14 cellular contexts compared by ENCODE assay signal in the genomic region with DNA sequence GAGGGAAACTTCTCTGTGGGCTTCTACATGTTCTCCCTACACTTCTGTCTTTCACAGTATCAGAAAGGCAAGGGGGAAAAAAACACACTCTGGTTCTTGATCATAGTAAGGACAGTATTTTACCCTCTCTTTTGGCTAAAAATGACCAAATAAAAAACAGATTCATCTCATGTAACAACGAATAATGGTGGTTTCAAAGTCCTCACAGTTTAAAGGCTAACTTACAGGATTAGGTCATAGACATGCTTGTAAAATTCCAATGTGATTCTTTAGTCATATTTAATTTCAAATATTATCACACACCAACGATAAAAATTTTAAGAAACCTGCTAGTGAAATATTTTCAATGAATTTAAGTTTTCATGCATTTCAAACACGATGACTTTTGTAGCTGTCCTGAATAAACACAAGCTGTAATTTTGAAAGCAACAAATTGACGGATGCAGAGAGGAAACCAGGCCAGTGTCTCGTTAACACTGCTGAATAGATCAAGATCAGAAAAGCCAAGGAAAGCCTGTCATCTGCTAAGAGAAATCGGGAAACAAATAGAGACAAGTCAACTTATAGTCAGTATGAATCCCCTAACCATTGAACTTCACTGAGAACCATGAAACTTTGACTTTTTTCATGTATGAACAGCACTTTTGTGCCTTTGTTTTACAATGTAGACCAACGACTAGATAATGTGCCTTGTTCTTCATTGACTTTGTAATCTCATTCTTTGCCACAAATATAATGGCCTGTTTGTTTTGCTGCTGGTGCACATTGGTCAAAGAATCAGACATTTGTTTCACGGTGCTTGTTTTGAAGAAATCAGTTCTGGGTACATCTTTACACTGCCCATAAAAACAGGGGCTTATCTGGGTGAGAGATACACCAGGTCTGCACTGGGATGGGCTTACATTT. TPM values are rescaled to one million over a fixed set of nuclear protein-coding genes. Genes with fewer than 3 reads are reported as not detected.
A peak's percentile ranks its signal among the peaks of the same experiment; 100 is the strongest.
DNase-seq lines count a peak whose midpoint lies in the region; ATAC-seq and TF ChIP-seq lines count a peak whose summit lies in the region.
"Had no signal": no experiment of that assay in that cellular context is flagged by ENCODE, and none has a peak within 500 bp of the region (broad histone marks: within the 10 kb centered on the region; RNA-seq: fewer than 3 reads in every experiment).

No MANE protein-coding gene starts in this region.

- CTCF ChIA-PET in HEK293T (lab: Yijun Ruan, JAX) = no interaction called here
- CTCF ChIA-PET in OCI-LY7 (lab: Charles Lee; ENCODE audit: unreplicated experiment) = no interaction called here

- H3K4me3 ChIP-seq in OCI-LY7 (ENCODE audit: low read depth, low read length, poor library complexity, severe bottlenecking) = no peak overlapping the region
- H3K4me3 ChIP-seq: skin epidermis had no signal

- peaks cover 87% of the 10 kb centered on the region for H3K4me1 Mint-ChIP-seq in chondrocyte (ENCODE audit: low read depth)

- no peak overlapping the region for H3K4me2 ChIP-seq in OCI-LY7 (ENCODE audit: low read length)

- DNase-seq in HT-29 (ENCODE audit: low spot score) (peak; percentile 50), chondrocyte (ENCODE audit: low spot score) (no peak), medulla oblongata (ENCODE audit: extremely low spot score) (peak; percentile 95), superior temporal gyrus (ENCODE audit: extremely low spot score) (peak; percentile 97), GM19240 (ENCODE audit: insufficient read length, low spot score) (no peak), HEK293T (ENCODE audit: extremely low spot score) (no peak), OCI-LY7 (ENCODE audit: low spot score) (no peak)
- DNase-seq: activated CD4-positive, alpha-beta T cell treated with anti-CD3 and anti-CD28 coated beads, Interleukin-2, amount 50 U/mL, for 4 hours; activated naive CD8-positive, alpha-beta T cell treated with anti-CD3 and anti-CD28 coated beads, Interleukin-2, amount 10 ng/mL, durations not matched to agents 7 days and 5 days; HCEC 1CT; islet precursor cell; NCI-H524 treated with DMSO at 0.1 percent for 48 hours had no signal

- H3K9me2 ChIP-seq in OCI-LY7 (ENCODE audit: insufficient read depth, low read length) = no peaks in the 10 kb centered on the region

- H3K9me3 ChIP-seq in OCI-LY7 (ENCODE audit: low read length) = no peaks in the 10 kb centered on the region

- no peaks in the 10 kb centered on the region for H3K4me1 ChIP-seq in OCI-LY7 (ENCODE audit: insufficient read depth, low read length, poor library complexity, severe bottlenecking)

- H3K36me3 Mint-ChIP-seq in chondrocyte (ENCODE audit: low read depth) = no peaks in the 10 kb centered on the region
- H3K36me3 Mint-ChIP-seq: activated naive CD8-positive, alpha-beta T cell treated with anti-CD3 and anti-CD28 coated beads, Interleukin-2, amount 10 ng/mL, durations not matched to agents 7 days and 5 days had no signal

- POLR2A ChIA-PET in HEK293T (lab: Yijun Ruan, JAX) = no interaction called here
- POLR2A ChIA-PET in OCI-LY7 (lab: Charles Lee) = no interaction called here

- no peaks in the 10 kb centered on the region for H4K20me1 ChIP-seq in OCI-LY7 (ENCODE audit: insufficient read depth, low read length)

- H3K36me3 ChIP-seq in OCI-LY7 (ENCODE audit: insufficient read depth, low read length) = no peaks in the 10 kb centered on the region

- BruUV-seq in OCI-LY7 (replicated peaks; lab: Mats Ljungman, UMichigan) = no TSS peak

- no peak for ATAC-seq in GM19351 (IDR thresholded peaks at IDR 0.05; ENCODE audit: unreplicated experiment)

- no peaks in the 10 kb centered on the region for H3K79me2 ChIP-seq in OCI-LY7 (ENCODE audit: insufficient read depth, low read depth, low read length)

- no peaks in the 10 kb centered on the region for H3K9me3 Mint-ChIP-seq in chondrocyte (ENCODE audit: low read depth)
- H3K9me3 Mint-ChIP-seq: activated naive CD8-positive, alpha-beta T cell treated with anti-CD3 and anti-CD28 coated beads, Interleukin-2, amount 10 ng/mL, durations not matched to agents 7 days and 5 days had no signal

- H3K27ac Mint-ChIP-seq in chondrocyte (ENCODE audit: unreplicated experiment) = peak overlapping the region; percentile 83
- H3K27ac Mint-ChIP-seq: activated naive CD8-positive, alpha-beta T cell treated with anti-CD3 and anti-CD28 coated beads, Interleukin-2, amount 10 ng/mL, durations not matched to agents 7 days and 5 days had no signal

- intact Hi-C loops in OCI-LY7 (cut with micrococcal nuclease; ENCODE audit: unreplicated experiment) = no loop called here

- H3K27me3 Mint-ChIP-seq in chondrocyte (ENCODE audit: low read depth) = no peaks in the 10 kb centered on the region
- H3K27me3 Mint-ChIP-seq: activated naive CD8-positive, alpha-beta T cell treated with anti-CD3 and anti-CD28 coated beads, Interleukin-2, amount 10 ng/mL, durations not matched to agents 7 days and 5 days had no signal

- H3K4me3 Mint-ChIP-seq in chondrocyte (ENCODE audit: unreplicated experiment) = peak overlapping the region; percentile 18
- H3K4me3 Mint-ChIP-seq: activated naive CD8-positive, alpha-beta T cell treated with anti-CD3 and anti-CD28 coated beads, Interleukin-2, amount 10 ng/mL, durations not matched to agents 7 days and 5 days had no signal

- TF ChIP-seq CTCF in chondrocyte (IDR thresholded peaks at IDR 0.05) (no peak), OCI-LY7 (conservative IDR thresholded peaks at IDR 0.05; ENCODE audit: low read length) (no peak)

- no peak overlapping the region for H3K27ac ChIP-seq in OCI-LY7 (ENCODE audit: low read depth, low read length, poor library complexity, severe bottlenecking)

- H2AFZ ChIP-seq in OCI-LY7 (ENCODE audit: low read length) = no peak overlapping the region

TF ChIP-seq in HEK293T, 16 proteins besides CTCF, POLR2A, EP300 and RAD21:
- TF ChIP-seq NFRKB (IDR thresholded peaks at IDR 0.05) (no peak), FOXM1 (IDR thresholded peaks at IDR 0.05; ENCODE audit: borderline replicate concordance) (no peak), CTBP1 (IDR thresholded peaks at IDR 0.05; ENCODE audit: borderline replicate concordance) (no peak), SP1 (IDR thresholded peaks at IDR 0.05) (no peak), L3MBTL2 (conservative IDR thresholded peaks at IDR 0.05) (no peak), ZNF384 (IDR thresholded peaks at IDR 0.05) (no peak), FOXA1 (IDR thresholded peaks at IDR 0.05) (no peak), TARDBP (IDR thresholded peaks at IDR 0.05) (no peak)
- TF ChIP-seq, protein P1, sequence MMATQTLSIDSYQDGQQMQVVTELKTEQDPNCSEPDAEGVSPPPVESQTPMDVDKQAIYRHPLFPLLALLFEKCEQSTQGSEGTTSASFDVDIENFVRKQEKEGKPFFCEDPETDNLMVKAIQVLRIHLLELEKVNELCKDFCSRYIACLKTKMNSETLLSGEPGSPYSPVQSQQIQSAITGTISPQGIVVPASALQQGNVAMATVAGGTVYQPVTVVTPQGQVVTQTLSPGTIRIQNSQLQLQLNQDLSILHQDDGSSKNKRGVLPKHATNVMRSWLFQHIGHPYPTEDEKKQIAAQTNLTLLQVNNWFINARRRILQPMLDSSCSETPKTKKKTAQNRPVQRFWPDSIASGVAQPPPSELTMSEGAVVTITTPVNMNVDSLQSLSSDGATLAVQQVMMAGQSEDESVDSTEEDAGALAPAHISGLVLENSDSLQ (IDR thresholded peaks at IDR 0.05) = no peak
TF ChIP-seq in HEK293T: peak in this region for 0.

RNA-seq across cellular contexts. Expression of a gene that starts 22.0 kb away (rescaled TPM):
- 34.2 and 35.7 TPM in 2 replicates for total RNA-seq in HT-29 (2014; rRNA removed; shearing (Covaris generic))
- total RNA-seq in chondrocyte = 40.1 to 65.1 TPM (median 41.3 TPM) in 3 replicates
- total RNA-seq in OCI-LY7 (2014; rRNA removed; shearing (Covaris generic)) = 1.6 and 2.7 TPM in 2 replicates
- 7.4 and 8.7 TPM in 2 replicates for total RNA-seq in OCI-LY7 (2022)

Comparison
In these comparisons a context has a peak if more than half of its experiments do, and no peak if none do; other contexts are left out.
1. DNase-seq: peak in HT-29 (single experiment), medulla oblongata (single experiment) and superior temporal gyrus (single experiment); none in chondrocyte (single experiment), GM19240 (single experiment), HEK293T (single experiment) and OCI-LY7 (single experiment).